In genomic region chr9:97938081-97938644, GRCh38 we compare ENCODE assay signal across 12 cellular contexts. TPM values are rescaled to one million over a fixed set of nuclear protein-coding genes. Genes with fewer than 3 reads are reported as not detected.
DNase-seq lines count a peak whose midpoint lies in the region; ATAC-seq, FAIRE-seq and TF ChIP-seq lines count a peak whose summit lies in the region.
"Had no signal": no experiment of that assay in that cellular context is flagged by ENCODE, and none has a peak within 500 bp of the region (broad histone marks: within the 10 kb centered on the region; RNA-seq: fewer than 3 reads in every experiment).

HEMGN (minus strand) TSS chr9:97938172; CDS start chr9:97938136, 36 bp downstream.

- no peaks in the 10 kb centered on the region for H3K27me3 ChIP-seq in CD4-positive, alpha-beta T cell (ENCODE audit: control insufficient read depth, insufficient read depth, low read length)
- no peaks in the 10 kb centered on the region for H3K27me3 ChIP-seq in GM12878 (replicated peaks in 1 of 2; ENCODE audit: control insufficient read depth in 2 of 2, insufficient read depth in 2 of 2, low read length in 1 of 2)

- in situ Hi-C loops in GM12878 (cut with MboI), result no loop called here

- H3K4me1 ChIP-seq in GM12878 (ENCODE audit: control insufficient read depth, insufficient read depth, low read length), result peaks cover 7% of the 10 kb centered on the region; the same call in 1 of the 2 replicates

- no peaks in the 10 kb centered on the region for H3K9me3 ChIP-seq in CD4-positive, alpha-beta T cell (ENCODE audit: control insufficient read depth, low read length)
- H3K9me3 ChIP-seq in GM12878 (replicated peaks; ENCODE audit: control insufficient read depth, insufficient read depth, low read length), result no peaks in the 10 kb centered on the region

- peak within 1 kb of the TSS; percentile 18 for H3K27ac ChIP-seq in CD4-positive, alpha-beta T cell (ENCODE audit: low read depth, low read length)
- no peak within 1 kb of the TSS for H3K27ac ChIP-seq in GM12878 (ENCODE audit: control insufficient read depth, insufficient read depth)
- H3K27ac ChIP-seq: SK-N-MC had no signal

- H3K4me3 Mint-ChIP-seq in CD4-positive, alpha-beta T cell, result peak within 1 kb of the TSS; percentile 44
- H3K4me3 Mint-ChIP-seq: stimulated activated memory B cell treated with anti-CD40 and anti-IgM and Interleukin-4, amounts not matched to agents 10 μg/mL and 1 μg/mL and 100 μg/mL, for 72 hours had no signal

- TF ChIP-seq POLR2A in Raji (IDR thresholded peaks at IDR 0.05; ENCODE audit: insufficient read depth, low read depth, low read length) (peak; percentile 38; the same call in 1 of the 2 replicates), GM12878 (IDR thresholded peaks at IDR 0.05; ENCODE audit: low read depth, low read length) (no peak)

- H2AFZ ChIP-seq in GM12878 (ENCODE audit: control insufficient read depth, low read depth, low read length), result peak within 1 kb of the TSS; percentile 89

- no peaks in the 10 kb centered on the region for H3K36me3 ChIP-seq in GM12878 (ENCODE audit: control insufficient read depth in 2 of 2, insufficient read depth in 2 of 2, low read length in 1 of 2)

- SMC1A ChIA-PET in GM12878 (lab: Charles Lee; ENCODE audit: uncharacterized antibody, unreplicated experiment), result interaction anchor here (0.6 to 0.9 kb wide), 2 partner anchors 25 to 268 kb away, joined by 3 to 4 read pairs; no protein-coding TSS in a partner anchor

- CTCF ChIA-PET in CD4-positive, alpha-beta T cell (lab: Charles Lee), result interaction anchor here (0.9 to 1.7 kb wide), 3 partner anchors 16 to 326 kb away, joined by 3 to 4 read pairs (median 4); no protein-coding TSS in a partner anchor
- CTCF ChIA-PET in GM12878 (lab: Yijun Ruan, JAX), result interaction anchor here (0.9 kb wide), 1 partner anchor 291 kb away, joined by 3 read pairs; no protein-coding TSS in a partner anchor

- peaks cover 57% of the 10 kb centered on the region for H3K4me1 Mint-ChIP-seq in CD4-positive, alpha-beta T cell (ENCODE audit: low read depth)

- TF ChIP-seq EP300 in GM12878 (IDR thresholded peaks at IDR 0.05; ENCODE audit: borderline replicate concordance in 1 of 2, control insufficient read depth in 1 of 2, low read depth in 2 of 2, low read length in 2 of 2), result 0 out of 4 replicates have a peak, but pooled peaks of 1 of the 2 experiments have one; percentile 9

- RAD21 ChIA-PET in GM12878 (lab: Charles Lee; ENCODE audit: unreplicated experiment), result interaction anchor here (0.7 kb wide), 1 partner anchor 12 kb away, joined by 3 read pairs; no protein-coding TSS in a partner anchor

- intact Hi-C loops in CD4-positive, alpha-beta T cell (cut with DNase I, micrococcal nuclease), result no loop called here
- intact Hi-C loops in GM12878 (cut with micrococcal nuclease; ENCODE audit: unreplicated experiment), result no loop called here

- ATAC-seq in CD4-positive, alpha-beta T cell (ENCODE audit: poor library complexity), result peak; percentile 98
- ATAC-seq in GM21447 (IDR thresholded peaks at IDR 0.05; ENCODE audit: unreplicated experiment) (peak; percentile 74), GM12878 (peak; percentile 84), GM21825 (IDR thresholded peaks at IDR 0.05; ENCODE audit: unreplicated experiment) (no peak), GM21390 (IDR thresholded peaks at IDR 0.05; ENCODE audit: unreplicated experiment) (no peak)
- ATAC-seq: esophagus mucosa; stimulated activated memory B cell treated with anti-CD40 and anti-IgM and Interleukin-4, amounts not matched to agents 10 μg/mL and 1 μg/mL and 100 μg/mL, for 72 hours had no signal

- no peaks in the 10 kb centered on the region for H3K9me3 Mint-ChIP-seq in CD4-positive, alpha-beta T cell
- H3K9me3 Mint-ChIP-seq: stimulated activated memory B cell treated with anti-CD40 and anti-IgM and Interleukin-4, amounts not matched to agents 10 μg/mL and 1 μg/mL and 100 μg/mL, for 72 hours had no signal

- peak within 1 kb of the TSS; percentile 54; the same call in 1 of the 2 replicates for H3K4me2 ChIP-seq in GM12878 (ENCODE audit: control insufficient read depth, insufficient read depth)

- H3K9ac ChIP-seq in GM12878 (ENCODE audit: control insufficient read depth, insufficient read depth, low read length), result no peak within 1 kb of the TSS

- no peaks in the 10 kb centered on the region for H3K27me3 Mint-ChIP-seq in CD4-positive, alpha-beta T cell

- TF ChIP-seq RAD21 in GM12878 (IDR thresholded peaks at IDR 0.05; ENCODE audit: insufficient read depth, low read depth, low read length), result no peak

- peak; percentile 7 for FAIRE-seq in GM12878 (lab: Jason Lieb, UNC)

- POLR2A ChIA-PET in CD4-positive, alpha-beta T cell (lab: Charles Lee), result interaction anchor here (0.8 to 2.3 kb wide), 5 partner anchors 9 to 341 kb away, joined by 3 to 14 read pairs (median 4); partner anchors contain the start of genes ANP32B and TRMO
- POLR2A ChIA-PET in GM12878 (lab: Charles Lee), result interaction anchor here (0.9 kb wide), 1 partner anchor 43 kb away, joined by 4 read pairs; no protein-coding TSS in a partner anchor

- H3K36me3 Mint-ChIP-seq in CD4-positive, alpha-beta T cell (ENCODE audit: low read depth), result no peaks in the 10 kb centered on the region
- H3K36me3 Mint-ChIP-seq: stimulated activated memory B cell treated with anti-CD40 and anti-IgM and Interleukin-4, amounts not matched to agents 10 μg/mL and 1 μg/mL and 100 μg/mL, for 72 hours had no signal

- no peak within 1 kb of the TSS for H3K4me3 ChIP-seq in GM12878
- H3K4me3 ChIP-seq: SK-N-MC had no signal

- WGBS in GM12878 (ENCODE audit: insufficient coverage, insufficient replicate concordance, low lambda C conversion rate, missing lambda C conversion rate), result 0% methylated on average over 3 of the region's 3 CpGs

- peak in 5 of 10 experiments; percentile 16 to 38 (median 25) for DNase-seq in CD4-positive, alpha-beta T cell
- peak; percentile 28 for DNase-seq in GM12878 (ENCODE audit: low read depth, low spot score)
- DNase-seq in amniotic stem cell (lab: John Stamatoyannopoulos, UW), result no peak
- DNase-seq in AG08395 (ENCODE audit: low spot score), result no peak
- DNase-seq: retina had no signal

- no peaks in the 10 kb centered on the region for H4K20me1 ChIP-seq in GM12878 (ENCODE audit: control insufficient read depth, insufficient read depth)

- peak within 1 kb of the TSS; percentile 79 for H3K27ac Mint-ChIP-seq in CD4-positive, alpha-beta T cell
- H3K27ac Mint-ChIP-seq: stimulated activated memory B cell treated with anti-CD40 and anti-IgM and Interleukin-4, amounts not matched to agents 10 μg/mL and 1 μg/mL and 100 μg/mL, for 72 hours had no signal

- TF ChIP-seq CTCF in CD4-positive, alpha-beta T cell (IDR thresholded peaks at IDR 0.05), result no peak
- TF ChIP-seq CTCF in GM12878 (IDR thresholded peaks at IDR 0.05 in 2 of 3, conservative IDR thresholded peaks at IDR 0.05 in 1 of 3; ENCODE audit: control insufficient read depth in 2 of 3, extremely low read depth in 1 of 3, insufficient read depth in 1 of 3, low read depth in 3 of 3, low read length in 3 of 3), result no peak

- no TSS peak for BruUV-seq in GM12878 (replicated peaks; lab: Mats Ljungman, UMichigan)

- no peaks in the 10 kb centered on the region for H3K79me2 ChIP-seq in GM12878 (ENCODE audit: control insufficient read depth, insufficient read depth, low read length)

TF ChIP-seq in GM12878, 131 proteins besides CTCF, POLR2A, EP300 and RAD21:
- TF ChIP-seq BHLHE40 (IDR thresholded peaks at IDR 0.05; ENCODE audit: borderline replicate concordance in 1 of 2, low read depth in 2 of 2, low read length in 1 of 2) (no peak), RUNX3 (IDR thresholded peaks at IDR 0.05; ENCODE audit: low read length) (peak; percentile 51)
TF ChIP-seq in GM12878: peak in this region for 1.

RNA-seq across cellular contexts. Expression of gene HEMGN, which starts in this region (rescaled TPM):
- under 1 TPM; 0.30 to 0.34 TPM for total RNA-seq in CD4-positive, alpha-beta T cell
- not detected in 2 replicates for total RNA-seq in GM12878 (2013; cell fraction: nucleolus; rRNA removed)
- total RNA-seq in GM12878 (2014; rRNA removed) (0.05 TPM in 1 of 2 replicates, not detected in the other), GM12878 (2014; rRNA removed; fragmentation: Illumina TruSeq; extraction: Trizol) (0.09 and 0.14 TPM in 2 replicates), GM12878 (2021) (0.28 TPM in 1 of 2 replicates, not detected in the other)
- polyA plus RNA-seq in GM12878 (2011; ENCODE audit: low read depth), result not detected
- polyA plus RNA-seq in GM12878 (2011; rRNA removed) (0.04 TPM in 1 of 2 replicates, not detected in the other), GM12878 (2014; fragmentation: Illumina TruSeq; extraction: Trizol) (0.09 and 0.10 TPM in 2 replicates), GM12878 (2014; fragmentation: Nextera tagmentation; extraction: Ambion mirVana) (under 1 TPM; 0.03 to 0.18 TPM), GM12878 (2014; rRNA removed) (0.09 TPM in 1 of 2 replicates, not detected in the other), GM12878 (2016; fragmentation: Nextera tagmentation; extraction: Ambion mirVana) (not detected)
- not detected in 2 replicates for polyA plus RNA-seq in GM12878 (2011; cell fraction: cytosol; rRNA removed)
- not detected in 2 replicates for polyA plus RNA-seq in GM12878 (2011; cell fraction: nucleus; rRNA removed)
- polyA plus RNA-seq in GM12878 (2012), result not detected in 2 replicates
- polyA minus RNA-seq in GM12878 (2011; rRNA and poly(A)+ RNA removed), result not detected in 2 replicates
- polyA minus RNA-seq in GM12878 (2011; cell fraction: cytosol; rRNA and poly(A)+ RNA removed), result not detected in 2 replicates
- polyA minus RNA-seq in GM12878 (2011; cell fraction: nucleus; rRNA and poly(A)+ RNA removed), result not detected in 2 replicates
- total RNA-seq: esophagus mucosa had no signal

Comparison
In these comparisons a context has a peak if more than half of its experiments do, and no peak if none do; other contexts are left out.
1. Peak in ATAC-seq and H3K27ac ChIP-seq in CD4-positive, alpha-beta T cell; RNA of the gene not detected or under 1 TPM.
2. Peak in DNase-seq, ATAC-seq and H3K4me2 ChIP-seq in GM12878; RNA of the gene not detected or under 1 TPM.